In genomic region chr5:172336264-172336663, GRCh38 we compare ENCODE assay signal across 14 cellular contexts. TPM values are rescaled to one million over a fixed set of nuclear protein-coding genes. Genes with fewer than 3 reads are reported as not detected.
A peak's percentile ranks its signal among the peaks of the same experiment; 100 is the strongest.
DNase-seq lines count a peak whose midpoint lies in the region; FAIRE-seq and TF ChIP-seq lines count a peak whose summit lies in the region.
"Had no signal": no experiment of that assay in that cellular context is flagged by ENCODE, and none has a peak within 500 bp of the region (broad histone marks: within the 10 kb centered on the region; RNA-seq: fewer than 3 reads in every experiment).

No MANE protein-coding gene starts in this region.

- H3K79me1 ChIP-seq in neuronal stem cell (ENCODE audit: low read depth, low read length): peaks cover 2% of the 10 kb centered on the region

- H3K4me3 ChIP-seq in HEK293 (ENCODE audit: low read depth, low read length) (no peak overlapping the region), neuronal stem cell (ENCODE audit: low read length in 2 of 2) (no peak overlapping the region)
- H3K4me3 ChIP-seq: GM23248, SJSA1 had no signal

- H3K9me3 ChIP-seq in HEK293 (ENCODE audit: control insufficient read depth, insufficient read depth, low read depth, low read length) (no peaks in the 10 kb centered on the region), neuronal stem cell (replicated peaks in 1 of 2; ENCODE audit: control insufficient read depth in 2 of 2, insufficient read depth in 1 of 2, low read depth in 1 of 2, low read length in 2 of 2) (no peaks in the 10 kb centered on the region)
- H3K9me3 ChIP-seq: SJSA1 had no signal

- no peak overlapping the region for H2BK5ac ChIP-seq in neuronal stem cell (ENCODE audit: low read length)

- DNase-seq in NCI-H345 (lab: John Stamatoyannopoulos, UW) (peak; percentile 12), NCI-H345 treated with DMSO at 0.1 percent for 48 hours (lab: John Stamatoyannopoulos, UW; ENCODE audit: unreplicated experiment) (no peak), NCI-H69 (lab: John Stamatoyannopoulos, UW) (peak; percentile 64), neuronal stem cell (ENCODE audit: low spot score) (no peak), urothelium cell line (ENCODE audit: low spot score) (no peak), midbrain (lab: John Stamatoyannopoulos, UW) (no peak)
- DNase-seq: CD4-positive, CD25-positive, alpha-beta regulatory T cell; GM23248; HCEC 1CT; NCI-H2081 treated with DMSO at 0.1 percent for 48 hours; NCI-H446 treated with DMSO at 0.1 percent for 48 hours; RPMI8226 had no signal

- FAIRE-seq in urothelium cell line (lab: Jason Lieb, UNC): no peak

- H4K8ac ChIP-seq in neuronal stem cell (ENCODE audit: low read depth, low read length): no peak overlapping the region

- H3K4me1 ChIP-seq in HEK293 (ENCODE audit: control insufficient read depth, insufficient read depth, low read length): no peaks in the 10 kb centered on the region
- no peaks in the 10 kb centered on the region for H3K4me1 ChIP-seq in neuronal stem cell (ENCODE audit: control insufficient read depth in 2 of 2, insufficient read depth in 1 of 2, low read depth in 1 of 2, low read length in 2 of 2)
- H3K4me1 ChIP-seq: SJSA1 had no signal

- POLR2A ChIA-PET in HEK293 (lab: Yijun Ruan, JAX): no interaction called here

- H2BK12ac ChIP-seq in neuronal stem cell (ENCODE audit: low read length): no peak overlapping the region

- no peak overlapping the region for H2BK15ac ChIP-seq in neuronal stem cell (ENCODE audit: low read length)

- no peak overlapping the region for H3K18ac ChIP-seq in neuronal stem cell (ENCODE audit: low read length)

- WGBS in neuronal stem cell (ENCODE audit: extremely low coverage in 2 of 2, insufficient read length in 2 of 2, insufficient replicate concordance in 1 of 2), 2 donors: no CpG with 5 or more reads among the region's 10 CpGs

- CTCF ChIA-PET in HEK293 (lab: Yijun Ruan, JAX): interaction anchor here (0.7 kb wide), 1 partner anchor 1554 kb away, joined by 3 read pairs; no protein-coding TSS in a partner anchor

- H2AK5ac ChIP-seq in neuronal stem cell (ENCODE audit: low read depth, low read length): no peak overlapping the region

- H3K23ac ChIP-seq in neuronal stem cell (ENCODE audit: low read depth, low read length, poor library complexity): peak overlapping the region; percentile 34

- no peak for TF ChIP-seq CTCF in HEK293 (tag by site-specific recombination; IDR thresholded peaks at IDR 0.05)

- H3K27ac ChIP-seq in HEK293 (ENCODE audit: extremely low read depth, low read depth, low read length): no peak overlapping the region
- H3K27ac ChIP-seq in neuronal stem cell (replicated peaks; ENCODE audit: low read length): no peak overlapping the region
- H3K27ac ChIP-seq: GM23248, SJSA1 had no signal

- H2BK120ac ChIP-seq in neuronal stem cell (ENCODE audit: low read depth, low read length): no peak overlapping the region

- no peak overlapping the region for H3K4ac ChIP-seq in neuronal stem cell (ENCODE audit: low read length)

- H2AFZ ChIP-seq in neuronal stem cell (ENCODE audit: low read length): no peak overlapping the region
- H2AFZ ChIP-seq: GM23248 had no signal

- H3K9ac ChIP-seq in neuronal stem cell (ENCODE audit: low read depth, low read length, poor library complexity): no peak overlapping the region
- H3K9ac ChIP-seq: GM23248 had no signal

- no peak overlapping the region for H3K4me2 ChIP-seq in neuronal stem cell (ENCODE audit: insufficient read depth, low read length, poor library complexity, severe bottlenecking)

- no peaks in the 10 kb centered on the region for H3K27me3 ChIP-seq in neuronal stem cell (ENCODE audit: control insufficient read depth in 3 of 3, insufficient read depth in 3 of 3, low read depth in 1 of 3, low read length in 3 of 3)
- H3K27me3 ChIP-seq: SJSA1 had no signal

- no peak overlapping the region for H3K14ac ChIP-seq in neuronal stem cell (ENCODE audit: low read length)

- H4K91ac ChIP-seq in neuronal stem cell (ENCODE audit: low read depth, low read length, poor library complexity): peak overlapping the region; percentile 64

- H3K36me3 ChIP-seq in HEK293 (ENCODE audit: control insufficient read depth in 2 of 2, insufficient read depth in 1 of 2, low read length in 2 of 2): peaks cover 0 to 20% of the 10 kb centered on the region in 2 experiments; a peak in 1 of 3 replicates
- peaks cover 24 to 75% of the 10 kb centered on the region in 2 donors for H3K36me3 ChIP-seq in neuronal stem cell (replicated peaks in 1 of 2; ENCODE audit: control insufficient read depth in 2 of 2, insufficient read depth in 2 of 2, low read length in 2 of 2)

TF ChIP-seq in HEK293, 187 proteins besides CTCF, POLR2A, EP300 and RAD21:
- TF ChIP-seq, protein P1, sequence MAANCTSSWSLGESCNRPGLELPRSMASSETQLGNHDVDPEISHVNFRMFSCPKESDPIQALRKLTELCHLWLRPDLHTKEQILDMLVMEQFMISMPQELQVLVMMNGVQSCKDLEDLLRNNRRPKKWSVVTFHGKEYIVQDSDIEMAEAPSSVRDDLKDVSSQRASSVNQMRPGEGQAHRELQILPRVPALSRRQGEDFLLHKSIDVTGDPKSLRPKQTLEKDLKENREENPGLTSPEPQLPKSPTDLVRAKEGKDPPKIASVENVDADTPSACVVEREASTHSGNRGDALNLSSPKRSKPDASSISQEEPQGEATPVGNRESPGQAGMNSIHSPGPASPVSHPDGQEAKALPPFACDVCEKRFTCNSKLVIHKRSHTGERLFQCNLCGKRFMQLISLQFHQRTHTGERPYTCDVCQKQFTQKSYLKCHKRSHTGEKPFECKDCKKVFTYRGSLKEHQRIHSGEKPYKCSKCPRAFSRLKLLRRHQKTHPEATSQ (tag by site-specific recombination; IDR thresholded peaks at IDR 0.05): no peak
- TF ChIP-seq ZNF692 (tag by site-specific recombination; IDR thresholded peaks at IDR 0.05): peak; percentile 53; the same call in 1 of the 2 replicates
- no peak for TF ChIP-seq ZNF624 (tag by site-specific recombination; IDR thresholded peaks at IDR 0.05)
- TF ChIP-seq ZNF37A (tag by site-specific recombination; IDR thresholded peaks at IDR 0.05): no peak
- peak; percentile 70; the same call in 1 of the 2 replicates for TF ChIP-seq SCRT2 (tag by site-specific recombination; IDR thresholded peaks at IDR 0.05)
- no peak for TF ChIP-seq ZNF146 (tag by site-specific recombination; IDR thresholded peaks at IDR 0.05)
- TF ChIP-seq, protein P2, sequence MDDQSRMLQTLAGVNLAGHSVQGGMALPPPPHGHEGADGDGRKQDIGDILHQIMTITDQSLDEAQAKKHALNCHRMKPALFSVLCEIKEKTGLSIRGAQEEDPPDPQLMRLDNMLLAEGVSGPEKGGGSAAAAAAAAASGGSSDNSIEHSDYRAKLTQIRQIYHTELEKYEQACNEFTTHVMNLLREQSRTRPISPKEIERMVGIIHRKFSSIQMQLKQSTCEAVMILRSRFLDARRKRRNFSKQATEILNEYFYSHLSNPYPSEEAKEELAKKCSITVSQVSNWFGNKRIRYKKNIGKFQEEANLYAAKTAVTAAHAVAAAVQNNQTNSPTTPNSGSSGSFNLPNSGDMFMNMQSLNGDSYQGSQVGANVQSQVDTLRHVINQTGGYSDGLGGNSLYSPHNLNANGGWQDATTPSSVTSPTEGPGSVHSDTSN (CRISPR knock-in tag; IDR thresholded peaks at IDR 0.05): no peak
- no peak for TF ChIP-seq ZNF580 (tag by site-specific recombination; IDR thresholded peaks at IDR 0.05)
- no peak for TF ChIP-seq ZNF114 (tag by site-specific recombination; IDR thresholded peaks at IDR 0.05)
- TF ChIP-seq SCRT1 (tag by site-specific recombination; IDR thresholded peaks at IDR 0.05; ENCODE audit: borderline replicate concordance): 0 out of 2 replicates have a peak, but pooled peaks have one; percentile 16
- TF ChIP-seq ZNF555 (tag by site-specific recombination; conservative IDR thresholded peaks at IDR 0.05): no peak
- TF ChIP-seq TRIM28 (IDR thresholded peaks at IDR 0.05; ENCODE audit: borderline replicate concordance, low read length): no peak
- no peak for TF ChIP-seq ZNF398 (tag by site-specific recombination; IDR thresholded peaks at IDR 0.05)
- peak; percentile 53; the same call in 1 of the 2 replicates for TF ChIP-seq KLF1 (tag by site-specific recombination; IDR thresholded peaks at IDR 0.05)
- TF ChIP-seq ZNF521 (tag by site-specific recombination; IDR thresholded peaks at IDR 0.05): no peak

RNA-seq across cellular contexts. Expression of gene UBTD2, which starts 52.7 kb away (rescaled TPM):
- polyA plus RNA-seq in neuronal stem cell (2013, experiment 1 of 2): 52.4 TPM
- 53.9 TPM for polyA plus RNA-seq in neuronal stem cell (2013, experiment 2 of 2)

Comparison
In these comparisons a context has a peak if more than half of its experiments do, and no peak if none do; other contexts are left out.
1. DNase-seq: peak in NCI-H345 (single experiment) and NCI-H69 (single experiment); none in NCI-H345 treated with DMSO at 0.1 percent for 48 hours (single experiment), neuronal stem cell (single experiment), urothelium cell line (single experiment) and midbrain (single experiment).